In genomic region chr9:80147866-80148265, GRCh38 we compare ENCODE assay signal across 18 cellular contexts.
DNase-seq lines count a peak whose midpoint lies in the region; ATAC-seq and TF ChIP-seq lines count a peak whose summit lies in the region.
"Had no signal": no experiment of that assay in that cellular context is flagged by ENCODE, and none has a peak within 500 bp of the region (broad histone marks: within the 10 kb centered on the region; RNA-seq: fewer than 3 reads in every experiment).

No MANE protein-coding gene starts in this region.

- H2BK5ac ChIP-seq in mesendoderm (ENCODE audit: low read length) = no peak overlapping the region
- H2BK5ac ChIP-seq in neuronal stem cell (ENCODE audit: low read length) = no peak overlapping the region

- no peak for ATAC-seq in HG03432 (IDR thresholded peaks at IDR 0.05; ENCODE audit: unreplicated experiment)
- ATAC-seq: HCT116 had no signal

- H3K27me3 ChIP-seq in A673 (replicated peaks; ENCODE audit: insufficient read depth, low read depth, low read length, poor library complexity) (peaks cover 4% of the 10 kb centered on the region), endodermal cell (ENCODE audit: control insufficient read depth, insufficient read depth, low read length, poor library complexity, severe bottlenecking) (no peaks in the 10 kb centered on the region), mesendoderm (ENCODE audit: insufficient read depth, low read length, poor library complexity) (no peaks in the 10 kb centered on the region), neuronal stem cell (ENCODE audit: control insufficient read depth in 3 of 3, insufficient read depth in 3 of 3, low read depth in 1 of 3, low read length in 3 of 3) (no peaks in the 10 kb centered on the region)
- H3K27me3 ChIP-seq: BE2C had no signal

- H3K18ac ChIP-seq in mesendoderm (ENCODE audit: low read length) (peak overlapping the region; percentile 23), neuronal stem cell (ENCODE audit: low read length) (no peak overlapping the region)

- H3K14ac ChIP-seq in neuronal stem cell (ENCODE audit: low read length) = no peak overlapping the region

- H3K9ac ChIP-seq in endodermal cell (ENCODE audit: extremely low read depth, low read length, poor library complexity, severe bottlenecking) (no peak overlapping the region), mesendoderm (ENCODE audit: low read length) (no peak overlapping the region), neuronal stem cell (ENCODE audit: low read depth, low read length, poor library complexity) (no peak overlapping the region)

- H4K91ac ChIP-seq in neuronal stem cell (ENCODE audit: low read depth, low read length, poor library complexity) = no peak overlapping the region

- intact Hi-C loops in A673 (cut with micrococcal nuclease; ENCODE audit: unreplicated experiment) (no loop called here), cardiac septum (cut with DNase I) (no loop called here)

- CTCF ChIA-PET in A673 (lab: Charles Lee) = no interaction called here

- H3K79me1 ChIP-seq in mesendoderm (ENCODE audit: low read length) = no peaks in the 10 kb centered on the region
- H3K79me1 ChIP-seq in neuronal stem cell (ENCODE audit: low read depth, low read length) = no peaks in the 10 kb centered on the region

- H4K8ac ChIP-seq in mesendoderm (ENCODE audit: low read depth, low read length) (no peak overlapping the region), neuronal stem cell (ENCODE audit: low read depth, low read length) (no peak overlapping the region)

- no TSS peak for BruUV-seq in A673 (replicated peaks; lab: Mats Ljungman, UMichigan)

- H3K23ac ChIP-seq in mesendoderm (ENCODE audit: low read length) (no peak overlapping the region), neuronal stem cell (ENCODE audit: low read depth, low read length, poor library complexity) (no peak overlapping the region)

- H3K4me3 ChIP-seq in A673 (ENCODE audit: low read depth, low read length, poor library complexity, severe bottlenecking) = no peak overlapping the region
- no peak overlapping the region for H3K4me3 ChIP-seq in endodermal cell (ENCODE audit: low read length)
- H3K4me3 ChIP-seq in mesendoderm (ENCODE audit: low read length) = no peak overlapping the region
- no peak overlapping the region for H3K4me3 ChIP-seq in neuronal stem cell (ENCODE audit: low read length in 2 of 2)

- H3K4me1 ChIP-seq in A673 (ENCODE audit: insufficient read depth, low read length, poor library complexity, severe bottlenecking) (no peaks in the 10 kb centered on the region), endodermal cell (ENCODE audit: control insufficient read depth, insufficient read depth, low read length) (no peaks in the 10 kb centered on the region), mesendoderm (ENCODE audit: control insufficient read depth, low read depth, low read length) (peaks cover 2% of the 10 kb centered on the region), neuronal stem cell (ENCODE audit: control insufficient read depth in 2 of 2, insufficient read depth in 1 of 2, low read depth in 1 of 2, low read length in 2 of 2) (peaks cover 6 to 8% of the 10 kb centered on the region in 2 donors)
- H3K4me1 ChIP-seq: BE2C, Caco-2 had no signal

- H3K27me3 Mint-ChIP-seq in endodermal cell (ENCODE audit: insufficient read depth) = peaks cover 8% of the 10 kb centered on the region
- H3K27me3 Mint-ChIP-seq: CD4-positive, CD25-positive, alpha-beta regulatory T cell had no signal

- no peaks in the 10 kb centered on the region for H3K36me3 ChIP-seq in A673 (ENCODE audit: insufficient read depth, low read length, poor library complexity, severe bottlenecking)
- no peaks in the 10 kb centered on the region for H3K36me3 ChIP-seq in endodermal cell (ENCODE audit: control insufficient read depth, insufficient read depth, low read length)
- no peaks in the 10 kb centered on the region for H3K36me3 ChIP-seq in mesendoderm (ENCODE audit: control insufficient read depth, insufficient read depth, low read length)
- H3K36me3 ChIP-seq in neuronal stem cell (replicated peaks in 1 of 2; ENCODE audit: control insufficient read depth in 2 of 2, insufficient read depth in 2 of 2, low read length in 2 of 2) = no peaks in the 10 kb centered on the region
- H3K36me3 ChIP-seq: BE2C had no signal

- H2AK5ac ChIP-seq in mesendoderm (ENCODE audit: low read length) (no peak overlapping the region), neuronal stem cell (ENCODE audit: low read depth, low read length) (no peak overlapping the region)

- no peak overlapping the region for H4K5ac ChIP-seq in mesendoderm (ENCODE audit: low read length)

- POLR2A ChIA-PET in A673 (lab: Charles Lee; ENCODE audit: low non-redundant PET) = no interaction called here

- WGBS in endodermal cell (ENCODE audit: insufficient coverage in 1 of 2, insufficient read length in 1 of 2), 2 experiments = 80 to 84% methylated on average over 1 to 3 of the region's 3 CpGs
- no CpG with 5 or more reads among the region's 3 CpGs for WGBS in mesendoderm (ENCODE audit: extremely low coverage, insufficient coverage, low lambda C conversion rate)
- no CpG with 5 or more reads among the region's 3 CpGs for WGBS in neuronal stem cell (ENCODE audit: extremely low coverage in 2 of 2, insufficient read length in 2 of 2, insufficient replicate concordance in 1 of 2), 2 donors

- H3K4me2 ChIP-seq in mesendoderm (ENCODE audit: low read length) (no peak overlapping the region), neuronal stem cell (ENCODE audit: insufficient read depth, low read length, poor library complexity, severe bottlenecking) (no peak overlapping the region)

- no peak overlapping the region for H3K4me3 Mint-ChIP-seq in endodermal cell
- H3K4me3 Mint-ChIP-seq: CD4-positive, CD25-positive, alpha-beta regulatory T cell had no signal

- H2BK12ac ChIP-seq in neuronal stem cell (ENCODE audit: low read length) = no peak overlapping the region

- H2BK120ac ChIP-seq in mesendoderm (ENCODE audit: low read depth, low read length) (no peak overlapping the region), neuronal stem cell (ENCODE audit: low read depth, low read length) (no peak overlapping the region)

- H3K4me1 Mint-ChIP-seq in endodermal cell = peaks cover 19% of the 10 kb centered on the region
- H3K4me1 Mint-ChIP-seq: CD4-positive, CD25-positive, alpha-beta regulatory T cell had no signal

- H3K79me2 ChIP-seq in mesendoderm (ENCODE audit: control insufficient read depth, insufficient read depth, low read length) = no peaks in the 10 kb centered on the region

- TF ChIP-seq CTCF in A673 (conservative IDR thresholded peaks at IDR 0.05; ENCODE audit: low read depth, low read length) (no peak), endodermal cell (conservative IDR thresholded peaks at IDR 0.05) (no peak)

- H3K56ac ChIP-seq in mesendoderm (ENCODE audit: low read length) = no peak overlapping the region

- DNase-seq in A673 (ENCODE audit: low spot score) = peak; percentile 1
- no peak for DNase-seq in endodermal cell
- no peak for DNase-seq in mesendoderm
- no peak for DNase-seq in neuronal stem cell (ENCODE audit: low spot score)
- DNase-seq in NCI-H146 treated with DMSO at 0.1 percent for 48 hours (lab: John Stamatoyannopoulos, UW; ENCODE audit: unreplicated experiment) = no peak
- DNase-seq in cardiac septum (ENCODE audit: low spot score) = no peak
- DNase-seq: 8988T; BE2C; C1 segment of cervical spinal cord; Caco-2; CD4-positive, CD25-positive, alpha-beta regulatory T cell; DMS153; DMS79; GDM1; GOT3; H7 had no signal

- peak overlapping the region; percentile 68 for H2AFZ ChIP-seq in neuronal stem cell (ENCODE audit: low read length)

- H3K4ac ChIP-seq in mesendoderm (ENCODE audit: low read depth, low read length) (no peak overlapping the region), neuronal stem cell (ENCODE audit: low read length) (no peak overlapping the region)

- H3K27ac Mint-ChIP-seq in endodermal cell = no peak overlapping the region
- H3K27ac Mint-ChIP-seq: CD4-positive, CD25-positive, alpha-beta regulatory T cell had no signal

- H3K36me3 Mint-ChIP-seq in endodermal cell (ENCODE audit: low read depth) = peaks cover 4% of the 10 kb centered on the region
- H3K36me3 Mint-ChIP-seq: CD4-positive, CD25-positive, alpha-beta regulatory T cell had no signal

- no peaks in the 10 kb centered on the region for H3K9me3 ChIP-seq in A673 (ENCODE audit: low read depth, low read length, poor library complexity, severe bottlenecking)
- H3K9me3 ChIP-seq in endodermal cell (ENCODE audit: control insufficient read depth, low read length) = peaks cover 9% of the 10 kb centered on the region
- H3K9me3 ChIP-seq in neuronal stem cell (replicated peaks in 1 of 2; ENCODE audit: control insufficient read depth in 2 of 2, insufficient read depth in 1 of 2, low read depth in 1 of 2, low read length in 2 of 2) = peaks cover 0 to 7% of the 10 kb centered on the region in 2 donors
- H3K9me3 ChIP-seq: BE2C, Caco-2 had no signal

- H2BK15ac ChIP-seq in mesendoderm (replicated peaks; ENCODE audit: low read depth) = no peak overlapping the region
- no peak overlapping the region for H2BK15ac ChIP-seq in neuronal stem cell (ENCODE audit: low read length)

- H3K9me3 Mint-ChIP-seq in endodermal cell = peaks cover 15% of the 10 kb centered on the region

- H3K27ac ChIP-seq in A673 (ENCODE audit: low read depth, low read length, poor library complexity, severe bottlenecking) (no peak overlapping the region), endodermal cell (ENCODE audit: low read depth, low read length) (peak overlapping the region; percentile 3), mesendoderm (ENCODE audit: low read depth, low read length) (no peak overlapping the region), neuronal stem cell (replicated peaks; ENCODE audit: low read length) (no peak overlapping the region)
